ENCODE assay signal across 1 cellular context in the genomic region with DNA sequence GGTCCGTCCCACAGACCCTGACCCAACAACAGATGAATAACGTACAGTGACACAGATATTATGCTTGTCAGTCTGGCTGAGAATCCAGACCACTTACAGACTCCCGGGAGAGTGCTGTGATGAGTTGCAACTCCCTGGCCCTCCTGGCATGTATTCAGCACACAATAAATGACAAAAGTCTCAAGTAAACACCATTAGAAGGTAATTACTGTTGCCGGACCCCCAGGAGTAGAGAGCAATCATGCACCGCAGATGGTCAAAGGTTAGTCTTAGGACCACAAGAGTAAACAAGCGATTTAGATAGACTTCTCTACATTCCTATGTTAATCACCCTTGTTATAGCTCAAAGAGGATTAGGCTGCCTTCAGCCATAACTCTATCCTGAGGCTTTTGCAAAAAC.
TF ChIP-seq lines count a peak whose summit lies in the region.

No MANE protein-coding gene starts in this region.

TF ChIP-seq in H1, 55 proteins besides CTCF, POLR2A, EP300 and RAD21:
- peak; percentile 40 for TF ChIP-seq NANOG (IDR thresholded peaks at IDR 0.05; ENCODE audit: insufficient read depth, low read depth, low read length, poor library complexity, severe bottlenecking)
- TF ChIP-seq TCF12 (IDR thresholded peaks at IDR 0.05; ENCODE audit: low read depth, low read length) = 0 out of 2 replicates have a peak, but pooled peaks have one; percentile 32
- TF ChIP-seq MAFK (IDR thresholded peaks at IDR 0.05; ENCODE audit: low read depth, low read length) = no peak
